ENCODE assay signal across 8 cellular contexts in genomic region chr4:104967034-104967401, GRCh38.
A peak's percentile ranks its signal among the peaks of the same experiment; 100 is the strongest.
DNase-seq lines count a peak whose midpoint lies in the region; ATAC-seq and TF ChIP-seq lines count a peak whose summit lies in the region.

No MANE protein-coding gene starts in this region.

- DNase-seq in CD14-positive monocyte (ENCODE audit: low spot score), result no peak
- peak in 1 of 2 donors; percentile 6 for DNase-seq in activated naive CD4-positive, alpha-beta T cell treated with anti-CD3 and anti-CD28 coated beads, Interleukin-2, amount 50 U/mL, for 72 hours (ENCODE audit: low spot score in 2 of 2)
- DNase-seq in stimulated activated naive CD8-positive, alpha-beta T cell treated with anti-CD3 and anti-CD28 coated beads, Interleukin-15, Interleukin-2, amounts not matched to agents 100 U/mL and 50 U/mL, for 24 hours, result no peak
- DNase-seq in COLO829 (ENCODE audit: low spot score), result no peak
- no peak for DNase-seq in left lobe of liver (ENCODE audit: low spot score)
- no peak for DNase-seq in nucleus accumbens (lab: John Stamatoyannopoulos, UW)

- peak overlapping the region; percentile 93 to 97 (median 96) for H3K27ac Mint-ChIP-seq in CD14-positive monocyte
- H3K27ac Mint-ChIP-seq in activated naive CD4-positive, alpha-beta T cell treated with anti-CD3 and anti-CD28 coated beads, Interleukin-2, amount 50 U/mL, for 72 hours, result peak overlapping the region; percentile 85 to 94

- peaks cover 0 to 2% (median 0%) of the 10 kb centered on the region in 3 donors for H3K27me3 Mint-ChIP-seq in CD14-positive monocyte (ENCODE audit: low read depth in 3 of 3)

- no peaks in the 10 kb centered on the region for H3K9me3 Mint-ChIP-seq in CD14-positive monocyte
- peaks cover 0 to 19% of the 10 kb centered on the region in 2 donors for H3K9me3 Mint-ChIP-seq in activated naive CD4-positive, alpha-beta T cell treated with anti-CD3 and anti-CD28 coated beads, Interleukin-2, amount 50 U/mL, for 72 hours

- peak overlapping the region; percentile 31 to 87 for H3K4me3 Mint-ChIP-seq in CD14-positive monocyte

- ATAC-seq in GM19463 (IDR thresholded peaks at IDR 0.05; ENCODE audit: unreplicated experiment) (peak; percentile 13), HG03460 (IDR thresholded peaks at IDR 0.05; ENCODE audit: unreplicated experiment) (peak; percentile 33), left lobe of liver (no peak)
- peak; percentile 35 to 51 for ATAC-seq in activated naive CD4-positive, alpha-beta T cell treated with anti-CD3 and anti-CD28 coated beads, Interleukin-2, amount 50 U/mL, for 72 hours
- peak; percentile 30 for ATAC-seq in stimulated activated naive CD8-positive, alpha-beta T cell treated with anti-CD3 and anti-CD28 coated beads, Interleukin-15, Interleukin-2, amounts not matched to agents 100 U/mL and 50 U/mL, for 24 hours

- H3K36me3 Mint-ChIP-seq in CD14-positive monocyte, result no peaks in the 10 kb centered on the region
- H3K36me3 Mint-ChIP-seq in activated naive CD4-positive, alpha-beta T cell treated with anti-CD3 and anti-CD28 coated beads, Interleukin-2, amount 50 U/mL, for 72 hours, result peaks cover 0 to 5% of the 10 kb centered on the region in 2 donors

- no peak for TF ChIP-seq CTCF in CD14-positive monocyte (IDR thresholded peaks at IDR 0.05)

- intact Hi-C loops in CD14-positive monocyte (cut with micrococcal nuclease), result no loop called here

- H3K4me1 Mint-ChIP-seq in CD14-positive monocyte, result peaks cover 32% of the 10 kb centered on the region
